In the genomic region with DNA sequence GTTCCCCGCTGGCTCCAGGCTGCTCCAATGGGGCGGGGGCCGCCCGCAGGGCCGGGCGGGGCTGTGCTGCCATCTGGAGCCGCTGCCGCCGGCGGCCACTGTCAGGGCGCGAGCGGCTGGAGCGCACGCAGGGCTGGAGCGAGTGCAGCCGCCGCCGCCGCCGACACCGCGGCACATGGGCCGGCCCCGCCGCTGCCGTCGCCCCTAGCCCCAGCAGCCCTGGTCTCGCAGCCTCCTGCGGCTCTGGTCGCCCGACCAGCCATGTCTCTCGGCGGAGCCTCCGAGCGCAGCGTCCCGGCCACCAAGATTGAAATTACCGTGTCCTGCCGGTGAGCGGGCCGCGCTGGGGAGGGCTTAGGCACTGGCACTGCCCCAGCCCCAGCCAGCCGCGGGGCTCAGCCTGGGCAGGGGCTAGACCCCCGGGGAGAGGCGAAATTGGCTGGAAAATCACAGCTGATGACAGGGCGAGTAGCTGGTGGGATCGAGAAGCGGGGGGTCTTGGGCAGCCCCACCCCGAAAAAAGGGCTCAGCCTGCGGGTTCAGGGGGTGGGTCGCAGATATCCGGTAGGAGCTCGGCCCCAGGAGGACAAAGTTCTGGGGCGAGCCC, we compare ENCODE assay signal across 8 cellular contexts. TPM values are rescaled to one million over a fixed set of nuclear protein-coding genes. Genes with fewer than 3 reads are reported as not detected.
A peak's percentile ranks its signal among the peaks of the same experiment; 100 is the strongest.
DNase-seq lines count a peak whose midpoint lies in the region; ATAC-seq and TF ChIP-seq lines count a peak whose summit lies in the region.

Gene CPNE9 (plus strand): TSS at position 98 of the 607 bp plus-strand sequence. CDS start 164 bp downstream, at position 262.

- H3K36me3 Mint-ChIP-seq in activated CD8-positive, alpha-beta T cell treated with anti-CD3 and anti-CD28 coated beads, Interleukin-2, amount 10 ng/mL, durations not matched to agents 7 days and 5 days (ENCODE audit: low read depth): peaks cover 14% of the 10 kb centered on the region

- 2 to 4% methylated on average over 54 to 56 of the region's 56 CpGs for WGBS in heart right ventricle, 2 donors

- no peaks in the 10 kb centered on the region for H3K9me3 Mint-ChIP-seq in activated CD8-positive, alpha-beta T cell treated with anti-CD3 and anti-CD28 coated beads, Interleukin-2, amount 10 ng/mL, durations not matched to agents 7 days and 5 days (ENCODE audit: insufficient read depth)

- H3K27ac ChIP-seq in heart right ventricle (no peak within 1 kb of the TSS), rectal smooth muscle tissue (ENCODE audit: low read depth, low read length) (no peak within 1 kb of the TSS)

- TF ChIP-seq CTCF in heart right ventricle (IDR thresholded peaks at IDR 0.05): no peak
- no peak for TF ChIP-seq CTCF in omental fat pad (IDR thresholded peaks at IDR 0.05)

- H3K4me1 ChIP-seq in heart right ventricle: peaks cover 2 to 17% (median 13%) of the 10 kb centered on the region in 9 donors
- peaks cover 3% of the 10 kb centered on the region for H3K4me1 ChIP-seq in rectal smooth muscle tissue (ENCODE audit: control insufficient read depth, insufficient read depth, low read length)

- POLR2A ChIA-PET in activated CD8-positive, alpha-beta T cell treated with anti-CD3 and anti-CD28 coated beads, Interleukin-2, amount 10 ng/mL, durations not matched to agents 7 days and 5 days (lab: Charles Lee): no interaction called here

- H3K9me3 ChIP-seq in heart right ventricle: no peaks in the 10 kb centered on the region

- peak within 1 kb of the TSS in 9 of 10 donors; percentile 16 to 41 (median 36) for H3K4me3 ChIP-seq in heart right ventricle
- peak within 1 kb of the TSS; percentile 46 for H3K4me3 ChIP-seq in rectal smooth muscle tissue (ENCODE audit: low read length)

- peaks cover 0 to 24% (median 14%) of the 10 kb centered on the region in 7 donors for H3K27me3 ChIP-seq in heart right ventricle
- H3K27me3 ChIP-seq in rectal smooth muscle tissue (ENCODE audit: control insufficient read depth, insufficient read depth, low read length): peaks cover 7% of the 10 kb centered on the region

- DNase-seq in GM03348 (ENCODE audit: low spot score): peak; percentile 36
- DNase-seq in activated CD8-positive, alpha-beta T cell treated with anti-CD3 and anti-CD28 coated beads, Interleukin-2, amount 10 ng/mL, durations not matched to agents 7 days and 5 days: no peak
- DNase-seq in heart right ventricle: no peak
- DNase-seq in NCI-H226: no peak
- no peak for DNase-seq in omental fat pad (ENCODE audit: low spot score)

- H3K27ac Mint-ChIP-seq in activated CD8-positive, alpha-beta T cell treated with anti-CD3 and anti-CD28 coated beads, Interleukin-2, amount 10 ng/mL, durations not matched to agents 7 days and 5 days: no peak within 1 kb of the TSS

- no peak within 1 kb of the TSS for H3K9ac ChIP-seq in rectal smooth muscle tissue (ENCODE audit: low read length)

- H3K36me3 ChIP-seq in heart right ventricle (peaks cover 0 to 44% (median 15%) of the 10 kb centered on the region in 9 donors), rectal smooth muscle tissue (ENCODE audit: control insufficient read depth, insufficient read depth, low read length) (peaks cover 7% of the 10 kb centered on the region)

- H3K27me3 Mint-ChIP-seq in activated CD8-positive, alpha-beta T cell treated with anti-CD3 and anti-CD28 coated beads, Interleukin-2, amount 10 ng/mL, durations not matched to agents 7 days and 5 days (ENCODE audit: low read depth): peaks cover 31% of the 10 kb centered on the region

- CTCF ChIA-PET in activated CD8-positive, alpha-beta T cell treated with anti-CD3 and anti-CD28 coated beads, Interleukin-2, amount 10 ng/mL, durations not matched to agents 7 days and 5 days (lab: Charles Lee): interaction anchor here (1.3 kb wide), 1 partner anchor 24 kb away, joined by 5 read pairs; no protein-coding TSS in a partner anchor

- peak; percentile 20 for ATAC-seq in activated CD8-positive, alpha-beta T cell treated with anti-CD3 and anti-CD28 coated beads, Interleukin-2, amount 10 ng/mL, durations not matched to agents 7 days and 5 days
- ATAC-seq in heart right ventricle: peak in 5 of 8 donors; percentile 8 to 39 (median 18)
- no peak for ATAC-seq in HG03108 (IDR thresholded peaks at IDR 0.05; ENCODE audit: unreplicated experiment)
- no peak for ATAC-seq in GM19035 (IDR thresholded peaks at IDR 0.05; ENCODE audit: unreplicated experiment)
- no peak for ATAC-seq in omental fat pad (ENCODE audit: low FRiP score)

- intact Hi-C loops in heart right ventricle (cut with DNase I): no loop called here

- H3K4me1 Mint-ChIP-seq in activated CD8-positive, alpha-beta T cell treated with anti-CD3 and anti-CD28 coated beads, Interleukin-2, amount 10 ng/mL, durations not matched to agents 7 days and 5 days (ENCODE audit: low read depth): peaks cover 6% of the 10 kb centered on the region

- no peak within 1 kb of the TSS for H3K4me3 Mint-ChIP-seq in activated CD8-positive, alpha-beta T cell treated with anti-CD3 and anti-CD28 coated beads, Interleukin-2, amount 10 ng/mL, durations not matched to agents 7 days and 5 days

RNA-seq across cellular contexts. Expression of gene CPNE9, which starts in this region (rescaled TPM):
- not detected for total RNA-seq in activated CD8-positive, alpha-beta T cell treated with anti-CD3 and anti-CD28 coated beads, Interleukin-2, amount 10 ng/mL, durations not matched to agents 7 days and 5 days
- total RNA-seq in heart right ventricle (under 1 TPM in 1 of 10 donors, not detected in 9; 0.46 TPM), omental fat pad (not detected)
- not detected for polyA plus RNA-seq in heart right ventricle

Comparison
In these comparisons a context has a peak if more than half of its experiments do, and no peak if none do; other contexts are left out.
1. Peak in ATAC-seq in activated CD8-positive, alpha-beta T cell treated with anti-CD3 and anti-CD28 coated beads, Interleukin-2, amount 10 ng/mL, durations not matched to agents 7 days and 5 days; RNA of the gene not detected or under 1 TPM.
2. Peak in ATAC-seq and H3K4me3 ChIP-seq in heart right ventricle; RNA of the gene not detected or under 1 TPM.